6 cellular contexts compared by ENCODE assay signal in the genomic region with DNA sequence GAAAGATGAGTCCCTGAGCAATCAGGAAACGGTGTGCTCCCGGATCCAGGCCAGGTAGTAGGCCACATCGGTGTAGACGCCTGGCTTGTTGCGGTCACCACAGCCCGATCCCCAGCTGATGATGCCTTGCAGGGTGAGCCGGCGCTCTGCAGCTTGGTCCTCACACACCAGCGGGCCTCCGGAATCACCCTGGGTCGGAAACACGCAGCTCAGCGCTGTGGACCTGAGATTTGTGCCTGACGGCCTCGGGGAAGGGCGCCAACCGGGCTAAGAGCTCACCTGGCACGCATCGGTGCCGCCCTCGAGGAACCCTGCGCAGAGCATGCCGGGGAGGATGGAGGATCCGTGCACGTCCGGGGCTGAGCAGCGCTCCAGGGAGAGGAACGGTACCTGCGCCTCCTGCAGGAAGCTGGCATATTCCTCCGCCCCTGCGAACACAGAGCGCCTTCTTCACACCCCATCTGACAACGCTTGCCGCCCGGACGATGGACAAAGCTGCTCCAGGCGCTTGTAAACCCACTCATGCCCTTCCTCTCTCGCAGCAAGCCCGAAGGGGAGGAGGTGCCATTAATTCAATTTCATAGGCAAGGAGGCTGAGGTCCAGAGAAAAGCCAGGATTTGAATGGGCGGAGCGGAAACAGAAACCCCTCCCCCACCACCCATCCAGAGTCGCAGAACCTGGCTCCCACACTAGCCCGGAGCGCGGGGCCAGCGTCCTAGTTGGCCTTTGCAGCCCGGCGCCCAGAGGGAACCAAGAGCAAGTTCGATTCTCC. TPM values are rescaled to one million over a fixed set of nuclear protein-coding genes. Genes with fewer than 3 reads are reported as not detected.
A peak's percentile ranks its signal among the peaks of the same experiment; 100 is the strongest.
DNase-seq lines count a peak whose midpoint lies in the region; ATAC-seq and TF ChIP-seq lines count a peak whose summit lies in the region.

No MANE protein-coding gene starts in this region.

- no peaks in the 10 kb centered on the region for H3K36me3 Mint-ChIP-seq in WTC11

- POLR2A ChIA-PET in WTC11 (lab: Charles Lee), result interaction anchor here (0.6 to 4.1 kb wide), 13 partner anchors 9 to 52 kb away, joined by 3 to 38 read pairs (median 4); a partner anchor contains a TSS

- H3F3A ChIP-seq in smooth muscle cell (ENCODE audit: low read depth), result peaks cover 9% of the 10 kb centered on the region

- CTCF ChIA-PET in WTC11 (lab: Charles Lee), result interaction anchor here (0.6 to 7.9 kb wide), 34 partner anchors 12 to 331 kb away, joined by 3 to 202 read pairs (median 7); a partner anchor contains a TSS

- H3K9me3 ChIP-seq in smooth muscle cell (replicated peaks; ENCODE audit: low read depth), result no peaks in the 10 kb centered on the region

- H3K27ac ChIP-seq in smooth muscle cell (ENCODE audit: low read depth), result no peak overlapping the region

- in situ Hi-C loops in ACHN (cut with HindIII; ENCODE audit: low pct_ligation_motif_present, low pct_unique_long_range_greater_than_20kb, low sequenced_read_pairs), result no loop called here

- peak overlapping the region; percentile 84 for H3K4me3 Mint-ChIP-seq in WTC11

- H3K27ac Mint-ChIP-seq in WTC11, result peak overlapping the region; percentile 69; the same call in 1 of the 2 replicates

- H3K9me3 Mint-ChIP-seq in WTC11, result no peaks in the 10 kb centered on the region

- H3K4me1 ChIP-seq in smooth muscle cell (ENCODE audit: low read depth), result peaks cover 18% of the 10 kb centered on the region

- 11% methylated on average over 49 of the region's 49 CpGs for WGBS in smooth muscle cell (ENCODE audit: low lambda C conversion rate)

- peaks cover 23% of the 10 kb centered on the region for H3K27me3 ChIP-seq in smooth muscle cell (ENCODE audit: low read depth)

- no peaks in the 10 kb centered on the region for H4K20me1 ChIP-seq in smooth muscle cell (ENCODE audit: low read depth)

- H3K4me2 ChIP-seq in smooth muscle cell, result peak overlapping the region; percentile 96

- peak; percentile 83 for ATAC-seq in WTC11
- no peak for ATAC-seq in GM18868 (IDR thresholded peaks at IDR 0.05; ENCODE audit: unreplicated experiment)

- TF ChIP-seq CTCF in WTC11 (IDR thresholded peaks at IDR 0.05), result no peak
- TF ChIP-seq CTCF in epithelial cell of proximal tubule (conservative IDR thresholded peaks at IDR 0.05; ENCODE audit: low read depth, low read length), result peak; percentile 68
- peak; percentile 39 for TF ChIP-seq CTCF in smooth muscle cell (IDR thresholded peaks at IDR 0.05; ENCODE audit: borderline replicate concordance, insufficient read depth, poor library complexity, severe bottlenecking)

- DNase-seq in ACHN, result peak; percentile 84
- DNase-seq in Kasumi-1 (lab: John Stamatoyannopoulos, UW), result peak; percentile 34 to 41
- peak; percentile 90 for DNase-seq in WTC11 (ENCODE audit: low spot score)
- DNase-seq in epithelial cell of proximal tubule (ENCODE audit: low read depth), result peak; percentile 42
- peak; percentile 17 for DNase-seq in smooth muscle cell (lab: John Stamatoyannopoulos, UW; ENCODE audit: unreplicated experiment)

- peaks cover 68% of the 10 kb centered on the region for H3K27me3 Mint-ChIP-seq in WTC11 (ENCODE audit: low read depth)

- peak overlapping the region; percentile 89 for H2AFZ ChIP-seq in smooth muscle cell (ENCODE audit: low read depth)

- no peaks in the 10 kb centered on the region for H3K79me2 ChIP-seq in smooth muscle cell (ENCODE audit: low read depth)

- no peak overlapping the region for H3K9ac ChIP-seq in smooth muscle cell (ENCODE audit: low read depth)

- H3K4me3 ChIP-seq in epithelial cell of proximal tubule (ENCODE audit: low read depth, low read length), result peak overlapping the region; percentile 74
- peak overlapping the region; percentile 62 for H3K4me3 ChIP-seq in smooth muscle cell

- peaks cover 9% of the 10 kb centered on the region for H3K4me1 Mint-ChIP-seq in WTC11

- no peaks in the 10 kb centered on the region for H3K36me3 ChIP-seq in smooth muscle cell (ENCODE audit: low read depth)

TF ChIP-seq in WTC11, 78 proteins besides CTCF, POLR2A, EP300 and RAD21 (continues in another document):
- TF ChIP-seq, protein P1, sequence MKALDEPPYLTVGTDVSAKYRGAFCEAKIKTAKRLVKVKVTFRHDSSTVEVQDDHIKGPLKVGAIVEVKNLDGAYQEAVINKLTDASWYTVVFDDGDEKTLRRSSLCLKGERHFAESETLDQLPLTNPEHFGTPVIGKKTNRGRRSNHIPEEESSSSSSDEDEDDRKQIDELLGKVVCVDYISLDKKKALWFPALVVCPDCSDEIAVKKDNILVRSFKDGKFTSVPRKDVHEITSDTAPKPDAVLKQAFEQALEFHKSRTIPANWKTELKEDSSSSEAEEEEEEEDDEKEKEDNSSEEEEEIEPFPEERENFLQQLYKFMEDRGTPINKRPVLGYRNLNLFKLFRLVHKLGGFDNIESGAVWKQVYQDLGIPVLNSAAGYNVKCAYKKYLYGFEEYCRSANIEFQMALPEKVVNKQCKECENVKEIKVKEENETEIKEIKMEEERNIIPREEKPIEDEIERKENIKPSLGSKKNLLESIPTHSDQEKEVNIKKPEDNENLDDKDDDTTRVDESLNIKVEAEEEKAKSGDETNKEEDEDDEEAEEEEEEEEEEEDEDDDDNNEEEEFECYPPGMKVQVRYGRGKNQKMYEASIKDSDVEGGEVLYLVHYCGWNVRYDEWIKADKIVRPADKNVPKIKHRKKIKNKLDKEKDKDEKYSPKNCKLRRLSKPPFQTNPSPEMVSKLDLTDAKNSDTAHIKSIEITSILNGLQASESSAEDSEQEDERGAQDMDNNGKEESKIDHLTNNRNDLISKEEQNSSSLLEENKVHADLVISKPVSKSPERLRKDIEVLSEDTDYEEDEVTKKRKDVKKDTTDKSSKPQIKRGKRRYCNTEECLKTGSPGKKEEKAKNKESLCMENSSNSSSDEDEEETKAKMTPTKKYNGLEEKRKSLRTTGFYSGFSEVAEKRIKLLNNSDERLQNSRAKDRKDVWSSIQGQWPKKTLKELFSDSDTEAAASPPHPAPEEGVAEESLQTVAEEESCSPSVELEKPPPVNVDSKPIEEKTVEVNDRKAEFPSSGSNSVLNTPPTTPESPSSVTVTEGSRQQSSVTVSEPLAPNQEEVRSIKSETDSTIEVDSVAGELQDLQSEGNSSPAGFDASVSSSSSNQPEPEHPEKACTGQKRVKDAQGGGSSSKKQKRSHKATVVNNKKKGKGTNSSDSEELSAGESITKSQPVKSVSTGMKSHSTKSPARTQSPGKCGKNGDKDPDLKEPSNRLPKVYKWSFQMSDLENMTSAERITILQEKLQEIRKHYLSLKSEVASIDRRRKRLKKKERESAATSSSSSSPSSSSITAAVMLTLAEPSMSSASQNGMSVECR (CRISPR knock-in tag; IDR thresholded peaks at IDR 0.05; ENCODE audit: borderline replicate concordance), result peak; percentile 91
- peak; percentile 98 for TF ChIP-seq NFE2L1 (CRISPR knock-in tag; IDR thresholded peaks at IDR 0.05)
- TF ChIP-seq, protein P2, sequence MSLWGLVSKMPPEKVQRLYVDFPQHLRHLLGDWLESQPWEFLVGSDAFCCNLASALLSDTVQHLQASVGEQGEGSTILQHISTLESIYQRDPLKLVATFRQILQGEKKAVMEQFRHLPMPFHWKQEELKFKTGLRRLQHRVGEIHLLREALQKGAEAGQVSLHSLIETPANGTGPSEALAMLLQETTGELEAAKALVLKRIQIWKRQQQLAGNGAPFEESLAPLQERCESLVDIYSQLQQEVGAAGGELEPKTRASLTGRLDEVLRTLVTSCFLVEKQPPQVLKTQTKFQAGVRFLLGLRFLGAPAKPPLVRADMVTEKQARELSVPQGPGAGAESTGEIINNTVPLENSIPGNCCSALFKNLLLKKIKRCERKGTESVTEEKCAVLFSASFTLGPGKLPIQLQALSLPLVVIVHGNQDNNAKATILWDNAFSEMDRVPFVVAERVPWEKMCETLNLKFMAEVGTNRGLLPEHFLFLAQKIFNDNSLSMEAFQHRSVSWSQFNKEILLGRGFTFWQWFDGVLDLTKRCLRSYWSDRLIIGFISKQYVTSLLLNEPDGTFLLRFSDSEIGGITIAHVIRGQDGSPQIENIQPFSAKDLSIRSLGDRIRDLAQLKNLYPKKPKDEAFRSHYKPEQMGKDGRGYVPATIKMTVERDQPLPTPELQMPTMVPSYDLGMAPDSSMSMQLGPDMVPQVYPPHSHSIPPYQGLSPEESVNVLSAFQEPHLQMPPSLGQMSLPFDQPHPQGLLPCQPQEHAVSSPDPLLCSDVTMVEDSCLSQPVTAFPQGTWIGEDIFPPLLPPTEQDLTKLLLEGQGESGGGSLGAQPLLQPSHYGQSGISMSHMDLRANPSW (CRISPR knock-in tag; conservative IDR thresholded peaks at IDR 0.05; ENCODE audit: low read depth), result no peak
- TF ChIP-seq, protein P3, sequence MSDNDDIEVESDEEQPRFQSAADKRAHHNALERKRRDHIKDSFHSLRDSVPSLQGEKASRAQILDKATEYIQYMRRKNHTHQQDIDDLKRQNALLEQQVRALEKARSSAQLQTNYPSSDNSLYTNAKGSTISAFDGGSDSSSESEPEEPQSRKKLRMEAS (CRISPR knock-in tag; IDR thresholded peaks at IDR 0.05), result peak; percentile 100
- TF ChIP-seq GTF2I (CRISPR knock-in tag; conservative IDR thresholded peaks at IDR 0.05), result no peak
- peak; percentile 86 for TF ChIP-seq TEAD4 (CRISPR knock-in tag; IDR thresholded peaks at IDR 0.05)
- TF ChIP-seq GRHL2 (CRISPR knock-in tag; IDR thresholded peaks at IDR 0.05; ENCODE audit: insufficient replicate concordance, severe bottlenecking), result no peak
- TF ChIP-seq, protein P4, sequence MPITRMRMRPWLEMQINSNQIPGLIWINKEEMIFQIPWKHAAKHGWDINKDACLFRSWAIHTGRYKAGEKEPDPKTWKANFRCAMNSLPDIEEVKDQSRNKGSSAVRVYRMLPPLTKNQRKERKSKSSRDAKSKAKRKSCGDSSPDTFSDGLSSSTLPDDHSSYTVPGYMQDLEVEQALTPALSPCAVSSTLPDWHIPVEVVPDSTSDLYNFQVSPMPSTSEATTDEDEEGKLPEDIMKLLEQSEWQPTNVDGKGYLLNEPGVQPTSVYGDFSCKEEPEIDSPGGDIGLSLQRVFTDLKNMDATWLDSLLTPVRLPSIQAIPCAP (CRISPR knock-in tag; IDR thresholded peaks at IDR 0.05), result peak; percentile 97

RNA-seq across cellular contexts. Expression of a gene that starts 2.0 kb away (rescaled TPM):
- total RNA-seq in WTC11 (2021) (0.48 TPM in 1 of 3 replicates, not detected in the others), epithelial cell of proximal tubule (not detected in 2 replicates), smooth muscle cell (not detected in 2 replicates)
- polyA plus RNA-seq in smooth muscle cell, result not detected in 2 replicates

RNA-seq across cellular contexts. Expression of a gene that starts 6.9 kb away (rescaled TPM):
- 10.0 to 12.8 TPM (median 12.1 TPM) in 3 replicates for total RNA-seq in WTC11 (2021)
- 9.2 and 12.9 TPM in 2 replicates for total RNA-seq in epithelial cell of proximal tubule
- 1.8 and 3.6 TPM in 2 replicates for total RNA-seq in smooth muscle cell
- polyA plus RNA-seq in smooth muscle cell, result 10.4 and 15.0 TPM in 2 replicates

RNA-seq across cellular contexts. Expression of a gene that starts 18.2 kb away (rescaled TPM):
- not detected in 3 replicates for total RNA-seq in WTC11 (2021)
- not detected in 2 replicates for total RNA-seq in epithelial cell of proximal tubule
- not detected in 2 replicates for total RNA-seq in smooth muscle cell
- polyA plus RNA-seq in smooth muscle cell, result not detected in 2 replicates

RNA-seq across cellular contexts. Expression of a gene that starts 24.0 kb away (rescaled TPM):
- total RNA-seq in WTC11 (2021) (60.7 to 69.2 TPM (median 61.7 TPM) in 3 replicates), epithelial cell of proximal tubule (66.5 and 95.8 TPM in 2 replicates), smooth muscle cell (13.3 and 20.8 TPM in 2 replicates)
- polyA plus RNA-seq in smooth muscle cell, result 28.5 and 33.8 TPM in 2 replicates

RNA-seq across cellular contexts. Expression of a gene that starts 44.2 kb away (rescaled TPM):
- total RNA-seq in WTC11 (2021), result 13.1 to 14.7 TPM (median 14.6 TPM) in 3 replicates
- 28.4 and 30.9 TPM in 2 replicates for total RNA-seq in epithelial cell of proximal tubule
- 6.5 and 6.7 TPM in 2 replicates for total RNA-seq in smooth muscle cell
- polyA plus RNA-seq in smooth muscle cell, result 31.9 and 33.6 TPM in 2 replicates

Comparison
In these comparisons a context has a peak if more than half of its experiments do, and no peak if none do; other contexts are left out.
1. DNase-seq: peak in every context shown above with its lines; median percentile 90 in WTC11; 84 in ACHN; 42 in epithelial cell of proximal tubule; 38 in Kasumi-1; 17 in smooth muscle cell.